In genomic region chr15:70559223-70559823, GRCh38 we compare ENCODE assay signal across 8 cellular contexts.
DNase-seq lines count a peak whose midpoint lies in the region; ATAC-seq and TF ChIP-seq lines count a peak whose summit lies in the region.

No MANE protein-coding gene starts in this region.

- in situ Hi-C loops in GM13976 (cut with MboI; ENCODE audit: low sequenced_read_pairs, unreplicated experiment), result no loop called here

- H3K4me1 ChIP-seq in duodenal mucosa (ENCODE audit: control insufficient read depth in 1 of 2, insufficient read depth in 2 of 2, low read length in 2 of 2) (peaks cover 12 to 14% of the 10 kb centered on the region in 2 donors), psoas muscle (peaks cover 14% of the 10 kb centered on the region)

- H3K36me3 ChIP-seq in duodenal mucosa (ENCODE audit: control insufficient read depth in 1 of 2, insufficient read depth in 2 of 2, low read length in 2 of 2) (no peaks in the 10 kb centered on the region), psoas muscle (ENCODE audit: insufficient read depth in 1 of 2, low read depth in 1 of 2) (no peaks in the 10 kb centered on the region)

- peak; percentile 45 for DNase-seq in GM13976 (ENCODE audit: low spot score)
- peak; percentile 44 for DNase-seq in activated CD4-positive, CD25-positive, alpha-beta regulatory T cell treated with anti-CD3 and anti-CD28 coated beads, Interleukin-2, amount 50 U/mL, for 72 hours
- DNase-seq in psoas muscle, result peak in 1 of 2 donors; percentile 25
- DNase-seq in 8988T, result no peak

- TF ChIP-seq CTCF in GM13976 (IDR thresholded peaks at IDR 0.05; ENCODE audit: borderline replicate concordance, control extremely low read depth, extremely low read depth, insufficient read depth, missing control alignments) (no peak), psoas muscle (IDR thresholded peaks at IDR 0.05) (no peak)

- intact Hi-C loops in psoas muscle (cut with DNase I), result no loop called here

- WGBS in psoas muscle, 3 donors, result 7 to 15% (median 11%) methylated on average over 11 of the region's 11 CpGs

- H3K9ac ChIP-seq in duodenal mucosa (ENCODE audit: low read depth in 1 of 2, low read length in 2 of 2), result peak overlapping the region in 1 of 2 donors; percentile 28

- peak overlapping the region; percentile 30 to 46 for H3K4me3 ChIP-seq in duodenal mucosa (ENCODE audit: low read depth in 1 of 2, low read length in 2 of 2)
- peak overlapping the region; percentile 34 for H3K4me3 ChIP-seq in psoas muscle

- H3K27me3 ChIP-seq in duodenal mucosa (ENCODE audit: control insufficient read depth in 1 of 2, insufficient read depth in 2 of 2, low read length in 2 of 2) (peaks cover 0 to 8% of the 10 kb centered on the region in 2 donors), psoas muscle (ENCODE audit: insufficient read depth in 3 of 3, low read length in 2 of 3) (peaks cover 0 to 1% (median 0%) of the 10 kb centered on the region in 3 donors)

- H3K27ac ChIP-seq in duodenal mucosa (ENCODE audit: low read depth, low read length), result no peak overlapping the region
- no peak overlapping the region for H3K27ac ChIP-seq in psoas muscle

- ATAC-seq in psoas muscle, result peak; percentile 48 to 67 (median 61)
- no peak for ATAC-seq in HG03280 (IDR thresholded peaks at IDR 0.05; ENCODE audit: unreplicated experiment)
- no peak for ATAC-seq in GM19455 (IDR thresholded peaks at IDR 0.05; ENCODE audit: unreplicated experiment)
- no peak for ATAC-seq in GM19463 (IDR thresholded peaks at IDR 0.05; ENCODE audit: unreplicated experiment)

- H3K9me3 ChIP-seq in duodenal mucosa (ENCODE audit: control insufficient read depth in 1 of 2, low read length in 2 of 2) (no peaks in the 10 kb centered on the region), psoas muscle (no peaks in the 10 kb centered on the region)

Comparison
In these comparisons a context has a peak if more than half of its experiments do, and no peak if none do; other contexts are left out.
1. ATAC-seq: peak in psoas muscle (4 of 4); none in HG03280 (single experiment), GM19455 (single experiment) and GM19463 (single experiment).